In genomic region chr7:17155529-17155928, GRCh38 we compare ENCODE assay signal across 32 cellular contexts.
A peak's percentile ranks its signal among the peaks of the same experiment; 100 is the strongest.
DNase-seq lines count a peak whose midpoint lies in the region; ATAC-seq and TF ChIP-seq lines count a peak whose summit lies in the region.
"Had no signal": no experiment of that assay in that cellular context is flagged by ENCODE, and none has a peak within 500 bp of the region (broad histone marks: within the 10 kb centered on the region; RNA-seq: fewer than 3 reads in every experiment).

No MANE protein-coding gene starts in this region.

- H4K20me1 ChIP-seq in PC-3 (ENCODE audit: low read length) = no peaks in the 10 kb centered on the region
- H4K20me1 ChIP-seq in H9 (ENCODE audit: control insufficient read depth, insufficient read depth, insufficient read length) = no peaks in the 10 kb centered on the region

- no peak overlapping the region for H3K27ac ChIP-seq in PC-3 (ENCODE audit: low read length)
- H3K27ac ChIP-seq in H9 (ENCODE audit: insufficient read length, low read depth, low read length) = no peak overlapping the region
- H3K27ac ChIP-seq: cardiac muscle cell, colonic mucosa, ovary, SJSA1, tibial nerve, VCaP had no signal

- intact Hi-C loops in Calu3 (cut with micrococcal nuclease; ENCODE audit: unreplicated experiment) = no loop called here
- intact Hi-C loops in PC-3 (cut with micrococcal nuclease) = no loop called here

- H3K79me1 ChIP-seq in H9 (ENCODE audit: insufficient read depth, low read depth, low read length, poor library complexity, severe bottlenecking) = no peaks in the 10 kb centered on the region

- no peak overlapping the region for H2BK5ac ChIP-seq in H9 (ENCODE audit: insufficient read length, low read length)

- H3K9me3 Mint-ChIP-seq in Calu3 (ENCODE audit: low read depth, unreplicated experiment) (no peaks in the 10 kb centered on the region), H9 (no peaks in the 10 kb centered on the region)
- H3K9me3 Mint-ChIP-seq: CD8-positive, alpha-beta T cell; nephron had no signal

- H3K9me3 ChIP-seq in PC-3 (ENCODE audit: low read length) (no peaks in the 10 kb centered on the region), H9 (ENCODE audit: control insufficient read depth, low read depth, low read length) (no peaks in the 10 kb centered on the region)
- H3K9me3 ChIP-seq: BE2C, colonic mucosa, ovary, SJSA1, tibial nerve had no signal

- H3K4me1 ChIP-seq in PC-3 (ENCODE audit: insufficient read depth, low read length) = no peaks in the 10 kb centered on the region; the same call in 1 of the 2 replicates
- no peaks in the 10 kb centered on the region for H3K4me1 ChIP-seq in H9 (ENCODE audit: insufficient read depth, low read length)
- H3K4me1 ChIP-seq: BE2C, colonic mucosa, SJSA1, tibial nerve had no signal

- no peak overlapping the region for H2BK12ac ChIP-seq in H9 (ENCODE audit: insufficient read length, low read depth, low read length)

- H3K36me3 Mint-ChIP-seq in Calu3 (ENCODE audit: insufficient read depth, unreplicated experiment) (peaks cover 10% of the 10 kb centered on the region), H9 (ENCODE audit: insufficient read depth in 1 of 3, low read depth in 3 of 3) (no peaks in the 10 kb centered on the region)
- H3K36me3 Mint-ChIP-seq: CD8-positive, alpha-beta T cell; immature natural killer cell had no signal

- H3K4me3 ChIP-seq in PC-3 (ENCODE audit: low read length) = no peak overlapping the region
- H3K4me3 ChIP-seq: cardiac muscle cell, colonic mucosa, ovary, SJSA1, tibial nerve had no signal

- H3K4me3 Mint-ChIP-seq in Calu3 (ENCODE audit: low read depth, unreplicated experiment) (no peak overlapping the region), H9 (no peak overlapping the region)
- H3K4me3 Mint-ChIP-seq: CD8-positive, alpha-beta T cell; immature natural killer cell; nephron had no signal

- H3K18ac ChIP-seq in H9 (ENCODE audit: insufficient read length, low read depth, low read length) = no peak overlapping the region

- ATAC-seq in GM18861 (IDR thresholded peaks at IDR 0.05; ENCODE audit: unreplicated experiment) = peak; percentile 25
- ATAC-seq in PC-3 = peak; percentile 40
- ATAC-seq: CD8-positive, alpha-beta T cell; HepG2; left lobe of liver had no signal

- BruUV-seq in Calu3 (replicated peaks; lab: Mats Ljungman, UMichigan) (no TSS peak), PC-3 (replicated peaks; lab: Mats Ljungman, UMichigan) (no TSS peak)

- no peak overlapping the region for H2AFZ ChIP-seq in PC-3 (ENCODE audit: low read length)
- H2AFZ ChIP-seq in H9 (ENCODE audit: low read length) = no peak overlapping the region

- H3K4me1 Mint-ChIP-seq in Calu3 (ENCODE audit: low read depth, unreplicated experiment) (peaks cover 45% of the 10 kb centered on the region), H9 (no peaks in the 10 kb centered on the region)
- H3K4me1 Mint-ChIP-seq: immature natural killer cell, nephron had no signal

- H3K36me3 ChIP-seq in PC-3 (ENCODE audit: low read depth, low read length) = no peaks in the 10 kb centered on the region
- H3K36me3 ChIP-seq: BE2C, cardiac muscle cell, colonic mucosa, ovary, SJSA1, tibial nerve had no signal

- no peaks in the 10 kb centered on the region for H3K9me2 ChIP-seq in PC-3 (replicated peaks; ENCODE audit: low read length)

- no peak overlapping the region for H4K8ac ChIP-seq in H9 (replicated peaks; ENCODE audit: insufficient read length, low read depth, low read length)

- no peak overlapping the region for H2BK15ac ChIP-seq in H9 (ENCODE audit: low read depth, low read length)

- no peak overlapping the region for H2AK5ac ChIP-seq in H9 (ENCODE audit: insufficient read length, low read length)

- DNase-seq in Calu3 = no peak
- DNase-seq in NCI-H1105 treated with DMSO at 0.1 percent for 48 hours (lab: John Stamatoyannopoulos, UW) = peak; percentile 91
- no peak for DNase-seq in PC-3
- no peak for DNase-seq in H9
- DNase-seq in activated effector memory CD4-positive, alpha-beta T cell treated with anti-CD3 and anti-CD28 coated beads, Interleukin-2, amount 50 U/mL, for 16 hours = no peak
- DNase-seq in activated CD4-positive, CD25-positive, alpha-beta regulatory T cell (lab: John Stamatoyannopoulos, UW) = no peak
- DNase-seq: ACHN; activated CD4-positive, alpha-beta T cell treated with anti-CD3 and anti-CD28 coated beads for 4 hours; BE2C; CD8-positive, alpha-beta T cell; colonic mucosa; DMS53; effector CD4-positive, alpha-beta T cell; GF-D8; immature natural killer cell; Karpas-422; NCI-H1048; NCI-H2029; NCI-H524 treated with DMSO at 0.1 percent for 48 hours; ovary; RPMI8226; stimulated activated CD4-positive, alpha-beta T cell treated with anti-CD3 and anti-CD28 coated beads, Interleukin-15, amount 100 ng/mL, for 24 hours; stimulated activated CD4-positive, alpha-beta T cell treated with anti-CD3 and anti-CD28 coated beads, Interleukin-4, amount 100 ng/mL, for 4 hours; T-helper 9 cell had no signal

- H3K9ac ChIP-seq in PC-3 (ENCODE audit: low read length) (no peak overlapping the region), H9 (ENCODE audit: extremely low read depth, insufficient read length, low read length) (no peak overlapping the region)

- H3K23me2 ChIP-seq in H9 (ENCODE audit: insufficient read length, low read depth, low read length, poor library complexity, severe bottlenecking) = no peaks in the 10 kb centered on the region

- CTCF ChIA-PET in Calu3 (lab: Charles Lee) = no interaction called here
- CTCF ChIA-PET in PC-3 (lab: Charles Lee) = no interaction called here

- no peak overlapping the region for H2BK120ac ChIP-seq in H9 (ENCODE audit: low read depth, low read length, poor library complexity, severe bottlenecking)

- no peak overlapping the region for H3K23ac ChIP-seq in H9 (ENCODE audit: insufficient read length, low read depth, low read length)

- H3K27ac Mint-ChIP-seq in Calu3 (ENCODE audit: unreplicated experiment) = peak overlapping the region; percentile 35
- H3K27ac Mint-ChIP-seq in H9 = no peak overlapping the region
- H3K27ac Mint-ChIP-seq: CD8-positive, alpha-beta T cell; immature natural killer cell; nephron had no signal

- H3K27me3 Mint-ChIP-seq in Calu3 (ENCODE audit: unreplicated experiment) (no peaks in the 10 kb centered on the region), H9 (ENCODE audit: low read depth) (no peaks in the 10 kb centered on the region)

- H3K4me2 ChIP-seq in PC-3 (ENCODE audit: low read length) (no peak overlapping the region), H9 (ENCODE audit: insufficient read depth, insufficient read length, low read length) (no peak overlapping the region)

- no peak overlapping the region for H3T11ph ChIP-seq in H9 (ENCODE audit: low read length)

- H3K56ac ChIP-seq in H9 (ENCODE audit: insufficient read length, low read depth, low read length) = no peak overlapping the region

- no peaks in the 10 kb centered on the region for H3K79me2 ChIP-seq in PC-3 (ENCODE audit: low read length)
- no peaks in the 10 kb centered on the region for H3K79me2 ChIP-seq in H9 (ENCODE audit: insufficient read depth, low read length)

- H3K14ac ChIP-seq in H9 (ENCODE audit: insufficient read depth, low read length) = no peak overlapping the region

- H4K5ac ChIP-seq in H9 (ENCODE audit: insufficient read length, low read depth, low read length) = no peak overlapping the region

- H3F3A ChIP-seq in PC-3 (ENCODE audit: low read length, unreplicated experiment) = no peaks in the 10 kb centered on the region

- POLR2A ChIA-PET in PC-3 (lab: Charles Lee; ENCODE audit: unreplicated experiment) = interaction anchor here (0.7 kb wide), 1 partner anchor 143 kb away, joined by 5 read pairs; the partner anchor contains the start of gene AHR

- no peak overlapping the region for H3K4ac ChIP-seq in H9 (ENCODE audit: low read depth, low read length)

- H2BK20ac ChIP-seq in H9 (ENCODE audit: low read depth, low read length, poor library complexity, severe bottlenecking) = no peak overlapping the region

- no peak overlapping the region for H4K91ac ChIP-seq in H9 (ENCODE audit: insufficient read length, low read depth, low read length)

- H3K27me3 ChIP-seq in PC-3 (ENCODE audit: low read length) = no peaks in the 10 kb centered on the region
- H3K27me3 ChIP-seq in H9 (ENCODE audit: insufficient read depth, low read length) = no peaks in the 10 kb centered on the region
- H3K27me3 ChIP-seq: BE2C, cardiac muscle cell, colonic mucosa, ovary, SJSA1, tibial nerve had no signal

- TF ChIP-seq CTCF in Calu3 (IDR thresholded peaks at IDR 0.05; ENCODE audit: unreplicated experiment) = no peak
- TF ChIP-seq CTCF in PC-3 (conservative IDR thresholded peaks at IDR 0.05; ENCODE audit: low read depth, low read length) = no peak
- no peak for TF ChIP-seq CTCF in H9 (conservative IDR thresholded peaks at IDR 0.05)
